9 cellular contexts compared by ENCODE assay signal in the genomic region with DNA sequence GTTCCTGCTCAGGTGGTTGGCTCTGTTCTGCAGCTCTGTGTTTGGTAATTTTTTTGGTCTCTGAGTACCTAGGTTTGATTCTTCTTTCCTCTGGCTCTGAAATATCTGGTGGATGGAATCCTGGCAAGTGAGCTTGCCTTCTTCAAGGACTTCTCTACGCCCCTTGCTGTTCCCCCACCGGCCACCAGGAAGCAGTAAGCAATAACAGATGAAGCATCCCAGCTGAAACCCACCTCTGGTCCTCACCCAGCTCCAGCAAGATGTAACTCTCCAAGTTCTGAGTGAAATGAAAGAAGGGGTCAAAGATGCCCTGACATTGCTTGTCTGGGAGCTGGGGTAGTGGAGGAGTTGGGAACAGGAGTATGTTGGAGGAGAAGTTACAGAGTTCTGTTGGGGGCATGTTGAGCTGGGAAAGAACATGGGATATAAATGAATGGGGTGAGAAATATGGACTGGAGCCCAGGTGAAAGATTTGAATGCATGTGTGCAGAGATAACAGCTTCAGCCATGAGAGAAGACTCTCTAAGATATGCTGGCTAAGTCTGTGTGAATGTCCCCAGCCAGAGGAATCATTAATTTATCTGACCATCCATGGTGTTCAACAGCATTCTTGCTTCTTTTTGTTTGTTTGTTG. TPM values are rescaled to one million over a fixed set of nuclear protein-coding genes. Genes with fewer than 3 reads are reported as not detected.
A peak's percentile ranks its signal among the peaks of the same experiment; 100 is the strongest.
DNase-seq lines count a peak whose midpoint lies in the region; ATAC-seq and TF ChIP-seq lines count a peak whose summit lies in the region.
"Had no signal": no experiment of that assay in that cellular context is flagged by ENCODE, and none has a peak within 500 bp of the region (broad histone marks: within the 10 kb centered on the region; RNA-seq: fewer than 3 reads in every experiment).

No MANE protein-coding gene starts in this region.

- no peaks in the 10 kb centered on the region for H3K4me1 Mint-ChIP-seq in stimulated activated naive CD8-positive, alpha-beta T cell treated with anti-CD3 and anti-CD28 coated beads, Interleukin-15, amount 100 ng/mL, for 72 hours
- H3K4me1 Mint-ChIP-seq: CD8-positive, alpha-beta memory T cell had no signal

- no peak overlapping the region for H3K27ac Mint-ChIP-seq in stimulated activated naive CD8-positive, alpha-beta T cell treated with anti-CD3 and anti-CD28 coated beads, Interleukin-15, amount 100 ng/mL, for 72 hours
- H3K27ac Mint-ChIP-seq: CD8-positive, alpha-beta memory T cell had no signal

- no peaks in the 10 kb centered on the region for H3K27me3 ChIP-seq in right atrium auricular region

- no peaks in the 10 kb centered on the region for H3K9me3 Mint-ChIP-seq in stimulated activated naive CD8-positive, alpha-beta T cell treated with anti-CD3 and anti-CD28 coated beads, Interleukin-15, amount 100 ng/mL, for 72 hours
- H3K9me3 Mint-ChIP-seq: CD8-positive, alpha-beta memory T cell had no signal

- H3K9me3 ChIP-seq in right atrium auricular region, result no peaks in the 10 kb centered on the region

- peak overlapping the region in 1 of 2 donors; percentile 56 for H3K27ac ChIP-seq in right atrium auricular region

- peaks cover 0 to 12% of the 10 kb centered on the region in 2 donors for H3K4me1 ChIP-seq in right atrium auricular region

- no peak overlapping the region for H3K4me3 Mint-ChIP-seq in stimulated activated naive CD8-positive, alpha-beta T cell treated with anti-CD3 and anti-CD28 coated beads, Interleukin-15, amount 100 ng/mL, for 72 hours
- H3K4me3 Mint-ChIP-seq: CD8-positive, alpha-beta memory T cell had no signal

- TF ChIP-seq CTCF in right atrium auricular region (IDR thresholded peaks at IDR 0.05), result peak; percentile 39 to 70

- DNase-seq in NCI-H1694 (lab: John Stamatoyannopoulos, UW) (peak; percentile 5), NCI-H1694 treated with DMSO at 0.1 percent for 48 hours (lab: John Stamatoyannopoulos, UW) (no peak), NCI-H146 treated with DMSO at 0.1 percent for 48 hours (lab: John Stamatoyannopoulos, UW; ENCODE audit: unreplicated experiment) (peak; percentile 38), right atrium auricular region (ENCODE audit: low spot score) (no peak)
- peak; percentile 34 for DNase-seq in activated CD8-positive, alpha-beta memory T cell treated with anti-CD3 and anti-CD28 coated beads, Interleukin-2, amount 50 U/mL, for 4 hours
- peak; percentile 28 to 35 for DNase-seq in stimulated activated naive CD8-positive, alpha-beta T cell treated with anti-CD3 and anti-CD28 coated beads, Interleukin-15, amount 100 ng/mL, for 72 hours

- H3K36me3 ChIP-seq in right atrium auricular region, result no peaks in the 10 kb centered on the region

- H3K4me3 ChIP-seq in right atrium auricular region, result no peak overlapping the region

- peak; percentile 66 for ATAC-seq in stimulated activated naive CD8-positive, alpha-beta T cell treated with anti-CD3 and anti-CD28 coated beads, Interleukin-15, amount 100 ng/mL, for 72 hours
- ATAC-seq in GM21390 (IDR thresholded peaks at IDR 0.05; ENCODE audit: unreplicated experiment) (no peak), HG02798 (IDR thresholded peaks at IDR 0.05; ENCODE audit: poor library complexity, unreplicated experiment) (no peak)

- peaks cover 55% of the 10 kb centered on the region for H3K27me3 Mint-ChIP-seq in stimulated activated naive CD8-positive, alpha-beta T cell treated with anti-CD3 and anti-CD28 coated beads, Interleukin-15, amount 100 ng/mL, for 72 hours

RNA-seq across cellular contexts. Expression of gene GLP1R, which starts 51.3 kb away (rescaled TPM):
- total RNA-seq in right atrium auricular region, result 1 to 10 TPM; 1.9 to 5.8 TPM
- total RNA-seq: CD8-positive, alpha-beta memory T cell had no signal

Comparison
In these comparisons a context has a peak if more than half of its experiments do, and no peak if none do; other contexts are left out.
1. DNase-seq: peak in NCI-H1694 (single experiment), NCI-H146 treated with DMSO at 0.1 percent for 48 hours (single experiment), activated CD8-positive, alpha-beta memory T cell treated with anti-CD3 and anti-CD28 coated beads, Interleukin-2, amount 50 U/mL, for 4 hours (single experiment) and stimulated activated naive CD8-positive, alpha-beta T cell treated with anti-CD3 and anti-CD28 coated beads, Interleukin-15, amount 100 ng/mL, for 72 hours (2 of 2); none in NCI-H1694 treated with DMSO at 0.1 percent for 48 hours (single experiment) and right atrium auricular region (single experiment).